In the genomic region with DNA sequence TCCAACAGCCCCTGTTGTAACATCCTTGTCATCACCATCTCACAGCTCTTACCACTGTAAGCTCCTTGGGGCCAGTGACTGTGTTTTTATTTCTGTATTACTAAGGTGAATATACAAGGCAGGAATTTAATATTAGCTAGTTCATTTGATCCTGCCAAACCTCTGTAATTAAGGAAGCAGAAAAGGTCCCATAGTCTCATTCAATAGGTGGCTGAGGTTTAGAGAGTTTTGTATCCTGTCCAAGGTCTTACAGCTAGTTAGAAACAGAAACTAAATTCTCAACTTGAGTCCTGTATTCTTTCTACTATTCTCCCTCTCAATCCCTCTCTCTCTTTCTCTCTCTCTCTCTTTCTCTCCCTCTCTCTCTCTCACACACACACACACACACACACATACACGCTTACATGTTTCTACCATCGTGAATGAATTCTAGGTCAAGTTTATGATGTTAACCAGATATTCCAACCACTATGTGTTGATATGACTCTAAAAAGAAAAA, we compare ENCODE assay signal across 8 cellular contexts. TPM values are rescaled to one million over a fixed set of nuclear protein-coding genes. Genes with fewer than 3 reads are reported as not detected.
DNase-seq lines count a peak whose midpoint lies in the region; ATAC-seq lines count a peak whose summit lies in the region.

No MANE protein-coding gene starts in this region.

- H3K4me3 Mint-ChIP-seq in activated naive CD4-positive, alpha-beta T cell treated with anti-CD3 and anti-CD28 coated beads, Interleukin-2, amount 10 ng/mL, durations not matched to agents 7 days and 5 days: peak overlapping the region; percentile 93
- peak overlapping the region; percentile 87 for H3K4me3 Mint-ChIP-seq in activated T-helper 2 cell treated with anti-CD3 and anti-CD28 coated beads, Interferon-gamma antibody, Interleukin-2, Interleukin-4, amounts not matched to agents 10 μg/mL and 5 μg/mL and 100 μg/mL, durations not matched to agents 14 hours and 24 hours and 36 hours (ENCODE audit: low read depth)

- peaks cover 14% of the 10 kb centered on the region for H3K4me1 ChIP-seq in thymus (ENCODE audit: control insufficient read depth, insufficient read depth, low read length)

- intact Hi-C loops in activated T-helper 2 cell treated with anti-CD3 and anti-CD28 coated beads, Interferon-gamma antibody, Interleukin-2, Interleukin-4, amounts not matched to agents 10 μg/mL and 5 μg/mL and 100 μg/mL, durations not matched to agents 14 hours and 24 hours and 36 hours (cut with micrococcal nuclease): loop anchor here (1.0 to 10.0 kb wide), 13 partner anchors 9 to 1079 kb away; partner anchors contain the start of genes BBS10, GLIPR1L1, GLIPR1L2 and KRR1
- intact Hi-C loops in left colon (cut with DNase I, micrococcal nuclease): no loop called here

- CTCF ChIA-PET in activated naive CD4-positive, alpha-beta T cell treated with anti-CD3 and anti-CD28 coated beads, Interleukin-2, amount 10 ng/mL, durations not matched to agents 7 days and 5 days (lab: Charles Lee): interaction anchor here (0.8 to 3.2 kb wide), 4 partner anchors 20 to 89 kb away, joined by 3 to 13 read pairs (median 4); partner anchors contain the start of gene GLIPR1L2

- no peaks in the 10 kb centered on the region for H3K36me3 ChIP-seq in thymus (ENCODE audit: control insufficient read depth, insufficient read depth)

- 10% methylated on average over 2 of the region's 2 CpGs for WGBS in thymus

- no peaks in the 10 kb centered on the region for H3K27me3 ChIP-seq in thymus (ENCODE audit: control insufficient read depth, insufficient read depth)

- peak overlapping the region; percentile 51 for H3K4me3 ChIP-seq in thymus (ENCODE audit: low read length)

- no peaks in the 10 kb centered on the region for H3K9me3 ChIP-seq in thymus (ENCODE audit: control insufficient read depth)

- no peak for DNase-seq in activated naive CD4-positive, alpha-beta T cell treated with anti-CD3 and anti-CD28 coated beads, Interleukin-2, amount 10 ng/mL, durations not matched to agents 7 days and 5 days
- DNase-seq in activated naive CD4-positive, alpha-beta T cell (lab: John Stamatoyannopoulos, UW): no peak
- DNase-seq in activated T-helper 2 cell treated with anti-CD3 and anti-CD28 coated beads, Interferon-gamma antibody, Interleukin-2, Interleukin-4, amounts not matched to agents 10 μg/mL and 5 μg/mL and 100 μg/mL, durations not matched to agents 14 hours and 24 hours and 36 hours (ENCODE audit: low spot score): no peak
- DNase-seq in left colon: no peak
- DNase-seq in NCI-H510A (lab: John Stamatoyannopoulos, UW): no peak
- DNase-seq in activated gamma-delta T cell treated with Interleukin-2 at 50 U/mL for 16 hours: no peak

- H3K27ac Mint-ChIP-seq in activated naive CD4-positive, alpha-beta T cell treated with anti-CD3 and anti-CD28 coated beads, Interleukin-2, amount 10 ng/mL, durations not matched to agents 7 days and 5 days: peak overlapping the region; percentile 98
- peak overlapping the region; percentile 92 for H3K27ac Mint-ChIP-seq in activated T-helper 2 cell treated with anti-CD3 and anti-CD28 coated beads, Interferon-gamma antibody, Interleukin-2, Interleukin-4, amounts not matched to agents 10 μg/mL and 5 μg/mL and 100 μg/mL, durations not matched to agents 14 hours and 24 hours and 36 hours

- ATAC-seq in HG03135 (IDR thresholded peaks at IDR 0.05; ENCODE audit: unreplicated experiment): peak; percentile 30
- ATAC-seq in left colon: peak; percentile 26

- H3K27me3 Mint-ChIP-seq in activated naive CD4-positive, alpha-beta T cell treated with anti-CD3 and anti-CD28 coated beads, Interleukin-2, amount 10 ng/mL, durations not matched to agents 7 days and 5 days: no peaks in the 10 kb centered on the region
- H3K27me3 Mint-ChIP-seq in activated T-helper 2 cell treated with anti-CD3 and anti-CD28 coated beads, Interferon-gamma antibody, Interleukin-2, Interleukin-4, amounts not matched to agents 10 μg/mL and 5 μg/mL and 100 μg/mL, durations not matched to agents 14 hours and 24 hours and 36 hours (ENCODE audit: low read depth): peaks cover 1% of the 10 kb centered on the region

- H3K9me3 Mint-ChIP-seq in activated naive CD4-positive, alpha-beta T cell treated with anti-CD3 and anti-CD28 coated beads, Interleukin-2, amount 10 ng/mL, durations not matched to agents 7 days and 5 days: no peaks in the 10 kb centered on the region
- H3K9me3 Mint-ChIP-seq in activated T-helper 2 cell treated with anti-CD3 and anti-CD28 coated beads, Interferon-gamma antibody, Interleukin-2, Interleukin-4, amounts not matched to agents 10 μg/mL and 5 μg/mL and 100 μg/mL, durations not matched to agents 14 hours and 24 hours and 36 hours: no peaks in the 10 kb centered on the region

- H3K36me3 Mint-ChIP-seq in activated naive CD4-positive, alpha-beta T cell treated with anti-CD3 and anti-CD28 coated beads, Interleukin-2, amount 10 ng/mL, durations not matched to agents 7 days and 5 days: peaks cover 19% of the 10 kb centered on the region
- H3K36me3 Mint-ChIP-seq in activated T-helper 2 cell treated with anti-CD3 and anti-CD28 coated beads, Interferon-gamma antibody, Interleukin-2, Interleukin-4, amounts not matched to agents 10 μg/mL and 5 μg/mL and 100 μg/mL, durations not matched to agents 14 hours and 24 hours and 36 hours (ENCODE audit: low read depth): peaks cover 11% of the 10 kb centered on the region

- H3K27ac ChIP-seq in thymus (ENCODE audit: low read depth): no peak overlapping the region

- peaks cover 81% of the 10 kb centered on the region for H3K4me1 Mint-ChIP-seq in activated naive CD4-positive, alpha-beta T cell treated with anti-CD3 and anti-CD28 coated beads, Interleukin-2, amount 10 ng/mL, durations not matched to agents 7 days and 5 days
- peaks cover 70% of the 10 kb centered on the region for H3K4me1 Mint-ChIP-seq in activated T-helper 2 cell treated with anti-CD3 and anti-CD28 coated beads, Interferon-gamma antibody, Interleukin-2, Interleukin-4, amounts not matched to agents 10 μg/mL and 5 μg/mL and 100 μg/mL, durations not matched to agents 14 hours and 24 hours and 36 hours (ENCODE audit: low read depth)

RNA-seq across cellular contexts. Expression of gene GLIPR1, which starts 0.5 kb away (rescaled TPM):
- total RNA-seq in activated T-helper 2 cell treated with anti-CD3 and anti-CD28 coated beads, Interferon-gamma antibody, Interleukin-2, Interleukin-4, amounts not matched to agents 10 μg/mL and 5 μg/mL and 100 μg/mL, durations not matched to agents 14 hours and 24 hours and 36 hours: 7.4 and 7.6 TPM in 2 replicates
- 10 to 100 TPM in 1 of 2 donors, 1 to 10 TPM in 1; 4.3 to 12.5 TPM for total RNA-seq in left colon
- 12.2 TPM for polyA plus RNA-seq in thymus

RNA-seq across cellular contexts. Expression of gene KRR1, which starts 31.4 kb away (rescaled TPM):
- 114 and 119 TPM in 2 replicates for total RNA-seq in activated T-helper 2 cell treated with anti-CD3 and anti-CD28 coated beads, Interferon-gamma antibody, Interleukin-2, Interleukin-4, amounts not matched to agents 10 μg/mL and 5 μg/mL and 100 μg/mL, durations not matched to agents 14 hours and 24 hours and 36 hours
- total RNA-seq in left colon: 10 to 100 TPM; 31.4 to 32.0 TPM
- 24.5 TPM for polyA plus RNA-seq in thymus
